ENCODE assay signal across 28 cellular contexts in genomic region chr7:27737178-27737577, GRCh38.
"Had no signal": no experiment of that assay in that cellular context is flagged by ENCODE, and none has a peak within 500 bp of the region (broad histone marks: within the 10 kb centered on the region; RNA-seq: fewer than 3 reads in every experiment).

No MANE protein-coding gene starts in this region.

- H3K36me3 Mint-ChIP-seq: activated naive CD8-positive, alpha-beta T cell; brain; natural killer cell had no signal

- ATAC-seq: effector memory CD8-positive, alpha-beta T cell; natural killer cell; right cardiac atrium had no signal

- H3K36me3 ChIP-seq: adrenal gland, cardiac muscle cell, neural progenitor cell, spleen, transverse colon had no signal

- H3K4me3 ChIP-seq: adrenal gland, cardiac muscle cell, coronary artery, neural progenitor cell, spleen, testis, transverse colon had no signal

- H2AFZ ChIP-seq: neural progenitor cell had no signal

- DNase-seq: activated CD4-positive, alpha-beta T cell treated with anti-CD3 and anti-CD28 coated beads for 4 hours; activated CD4-positive, alpha-beta T cell treated with anti-CD3 and anti-CD28 coated beads, Interleukin-2, amount 50 U/mL, for 48 hours; activated CD8-positive, alpha-beta memory T cell treated with anti-CD3 and anti-CD28 coated beads for 24 hours; activated effector memory CD4-positive, alpha-beta T cell treated with Interleukin-2 at 50 U/mL for 16 hours; activated naive CD4-positive, alpha-beta T cell treated with Interleukin-2 at 50 U/mL for 16 hours; adrenal gland; aorta; cerebellar nuclear complex; effector memory CD8-positive, alpha-beta T cell; erythroblast; foreskin fibroblast; hypothalamus; immature natural killer cell; kidney; natural killer cell; occipital lobe; right cardiac atrium; spleen; stimulated activated naive CD4-positive, alpha-beta T cell treated with Interleukin-2 at 50 U/mL for 16 hours; testis; transverse colon had no signal

- H3K9me3 Mint-ChIP-seq: effector memory CD8-positive, alpha-beta T cell; immature natural killer cell; natural killer cell; neural progenitor cell; T-helper 2 cell treated with Interferon-gamma antibody and Interleukin-4, amounts not matched to agents 5 μg/mL and 100 μg/mL, for 36 hours had no signal

- H3K4me3 Mint-ChIP-seq: activated naive CD8-positive, alpha-beta T cell; brain; effector memory CD8-positive, alpha-beta T cell; immature natural killer cell; natural killer cell; neural progenitor cell; T-helper 2 cell treated with Interferon-gamma antibody and Interleukin-4, amounts not matched to agents 5 μg/mL and 100 μg/mL, for 36 hours had no signal

- FAIRE-seq: kidney, urothelium cell line had no signal

- H3K4me2 ChIP-seq: neural progenitor cell had no signal

- H3K27me3 ChIP-seq: adrenal gland, cardiac muscle cell, neural progenitor cell, spleen, testis, transverse colon had no signal

- H3K9me3 ChIP-seq: adrenal gland, spleen, testis, transverse colon had no signal

- H3K27ac ChIP-seq: adrenal gland, cardiac muscle cell, coronary artery, neural progenitor cell, spleen, testis had no signal

- H3K27ac Mint-ChIP-seq: activated naive CD8-positive, alpha-beta T cell; immature natural killer cell; natural killer cell; neural progenitor cell; T-helper 2 cell treated with Interferon-gamma antibody and Interleukin-4, amounts not matched to agents 5 μg/mL and 100 μg/mL, for 36 hours had no signal
